In genomic region chr12:18907793-18908580, GRCh38 we compare ENCODE assay signal across 34 cellular contexts.
DNase-seq lines count a peak whose midpoint lies in the region; ATAC-seq and TF ChIP-seq lines count a peak whose summit lies in the region.
"Had no signal": no experiment of that assay in that cellular context is flagged by ENCODE, and none has a peak within 500 bp of the region (broad histone marks: within the 10 kb centered on the region; RNA-seq: fewer than 3 reads in every experiment).

No MANE protein-coding gene starts in this region.

- H3K4me2 ChIP-seq in GM23338 = no peak overlapping the region
- peak overlapping the region; percentile 37 for H3K4me2 ChIP-seq in fibroblast of lung (ENCODE audit: extremely low read depth, insufficient read depth, low read length)
- no peak overlapping the region for H3K4me2 ChIP-seq in MM.1S (ENCODE audit: low read depth, low read length)
- H3K4me2 ChIP-seq: BLaER1 had no signal

- no peak for DNase-seq in GM23338 (ENCODE audit: low spot score)
- DNase-seq in fibroblast of lung (ENCODE audit: low read depth in 2 of 2) = peak in 1 of 2 donors; percentile 28
- peak; percentile 12 for DNase-seq in left kidney (ENCODE audit: low read depth, low spot score)
- DNase-seq in sciatic nerve (ENCODE audit: low spot score) = no peak
- DNase-seq in stimulated activated naive CD8-positive, alpha-beta T cell treated with anti-CD3 and anti-CD28 coated beads, Interleukin-15, amount 100 ng/mL, for 72 hours = no peak
- DNase-seq in activated CD4-positive, alpha-beta memory T cell treated with anti-CD3 and anti-CD28 coated beads, Interleukin-2, amount 10 ng/mL, durations not matched to agents 7 days and 5 days = no peak
- DNase-seq in vagina (ENCODE audit: extremely low spot score in 2 of 2) = no peak
- DNase-seq in MM.1S = no peak
- DNase-seq: activated CD4-positive, CD25-positive, alpha-beta regulatory T cell treated with anti-CD3 and anti-CD28 coated beads, Interleukin-2, amount 50 U/mL, for 72 hours; activated CD8-positive, alpha-beta T cell treated with anti-CD3 and anti-CD28 coated beads, Interleukin-2, amount 10 ng/mL, durations not matched to agents 7 days and 5 days; activated naive CD8-positive, alpha-beta T cell treated with anti-CD3 and anti-CD28 coated beads for 36 hours; central memory CD4-positive, alpha-beta T cell; DMS53; endodermal cell; HCEC 1CT; islet precursor cell; NCI-H1105 treated with DMSO at 0.1 percent for 48 hours; NCI-H2029 treated with DMSO at 0.1 percent for 48 hours; NCI-H446; NCI-H774; RPMI8226; small intestine; stimulated activated CD8-positive, alpha-beta memory T cell treated with anti-CD3 and anti-CD28 coated beads, Interleukin-4, amount 100 ng/mL, for 48 hours; stomach; T-helper 17 cell; trophoblast cell had no signal

- H3K9me3 ChIP-seq in fibroblast of lung (ENCODE audit: control insufficient read depth, insufficient read depth, low read depth, low read length) = no peaks in the 10 kb centered on the region
- H3K9me3 ChIP-seq in vagina = no peaks in the 10 kb centered on the region
- H3K9me3 ChIP-seq in MM.1S (replicated peaks; ENCODE audit: insufficient read depth, low read length) = no peaks in the 10 kb centered on the region
- H3K9me3 ChIP-seq: neutrophil had no signal

- H3K4me3 ChIP-seq in GM23338 = no peak overlapping the region
- H3K4me3 ChIP-seq in fibroblast of lung (replicated peaks in 1 of 4; ENCODE audit: control extremely low read depth in 1 of 4, insufficient read depth in 1 of 4, low read depth in 3 of 4, low read length in 4 of 4) = no peak overlapping the region
- H3K4me3 ChIP-seq in vagina = no peak overlapping the region
- H3K4me3 ChIP-seq in MM.1S (ENCODE audit: low read length) = no peak overlapping the region
- H3K4me3 ChIP-seq: BLaER1, lung, SK-N-MC, stomach had no signal

- no peak overlapping the region for H3K4me3 Mint-ChIP-seq in GM23338
- H3K4me3 Mint-ChIP-seq in stimulated activated naive CD8-positive, alpha-beta T cell treated with anti-CD3 and anti-CD28 coated beads, Interleukin-15, amount 100 ng/mL, for 72 hours = no peak overlapping the region
- H3K4me3 Mint-ChIP-seq in activated CD4-positive, alpha-beta memory T cell treated with anti-CD3 and anti-CD28 coated beads, Interleukin-2, amount 10 ng/mL, durations not matched to agents 7 days and 5 days = no peak overlapping the region
- H3K4me3 Mint-ChIP-seq: activated CD8-positive, alpha-beta T cell treated with anti-CD3 and anti-CD28 coated beads, Interleukin-2, amount 10 ng/mL, durations not matched to agents 7 days and 5 days; activated naive CD8-positive, alpha-beta T cell treated with anti-CD3 and anti-CD28 coated beads for 36 hours; dendritic cell treated with granulocyte-macrophage colony-stimulating factor and Interleukin-4, amounts not matched to agents 40 ng/mL and 50 ng/mL, for 4 days; endodermal cell; IgD-negative memory B cell; T-helper 17 cell had no signal

- H3F3A ChIP-seq in GM23338 (replicated peaks; ENCODE audit: low read depth) (no peaks in the 10 kb centered on the region), MM.1S (ENCODE audit: insufficient read depth, low read length) (no peaks in the 10 kb centered on the region)

- ATAC-seq in GM23338 (no peak), sciatic nerve (peak; percentile 89)
- ATAC-seq in stimulated activated naive CD8-positive, alpha-beta T cell treated with anti-CD3 and anti-CD28 coated beads, Interleukin-15, amount 100 ng/mL, for 72 hours = no peak
- ATAC-seq: activated CD8-positive, alpha-beta T cell treated with anti-CD3 and anti-CD28 coated beads, Interleukin-2, amount 10 ng/mL, durations not matched to agents 7 days and 5 days; esophagus mucosa; T-helper 17 cell had no signal

- H3K9me2 ChIP-seq in GM23338 (ENCODE audit: insufficient read depth) = peaks cover 6% of the 10 kb centered on the region; the same call in 1 of the 2 replicates
- H3K9me2 ChIP-seq in MM.1S (replicated peaks; ENCODE audit: insufficient read depth, low read length) = no peaks in the 10 kb centered on the region

- H3K36me3 ChIP-seq in GM23338 (ENCODE audit: insufficient read depth) (no peaks in the 10 kb centered on the region; the same call in 1 of the 2 replicates), fibroblast of lung (ENCODE audit: control insufficient read depth, insufficient read depth, low read length) (no peaks in the 10 kb centered on the region), vagina (no peaks in the 10 kb centered on the region), MM.1S (replicated peaks; ENCODE audit: insufficient read depth, low read length) (no peaks in the 10 kb centered on the region)
- H3K36me3 ChIP-seq: BLaER1, neutrophil, stomach had no signal

- H3K27me3 Mint-ChIP-seq in GM23338 (ENCODE audit: insufficient read depth, low read depth, poor library complexity) = no peaks in the 10 kb centered on the region
- no peaks in the 10 kb centered on the region for H3K27me3 Mint-ChIP-seq in stimulated activated naive CD8-positive, alpha-beta T cell treated with anti-CD3 and anti-CD28 coated beads, Interleukin-15, amount 100 ng/mL, for 72 hours
- H3K27me3 Mint-ChIP-seq in activated CD4-positive, alpha-beta memory T cell treated with anti-CD3 and anti-CD28 coated beads, Interleukin-2, amount 10 ng/mL, durations not matched to agents 7 days and 5 days = no peaks in the 10 kb centered on the region
- H3K27me3 Mint-ChIP-seq: dendritic cell treated with granulocyte-macrophage colony-stimulating factor and Interleukin-4, amounts not matched to agents 40 ng/mL and 50 ng/mL, for 4 days; IgD-negative memory B cell; progenitor cell of endocrine pancreas; T-helper 17 cell had no signal

- H3K27ac Mint-ChIP-seq in GM23338 = no peak overlapping the region
- H3K27ac Mint-ChIP-seq in stimulated activated naive CD8-positive, alpha-beta T cell treated with anti-CD3 and anti-CD28 coated beads, Interleukin-15, amount 100 ng/mL, for 72 hours = no peak overlapping the region
- H3K27ac Mint-ChIP-seq in activated CD4-positive, alpha-beta memory T cell treated with anti-CD3 and anti-CD28 coated beads, Interleukin-2, amount 10 ng/mL, durations not matched to agents 7 days and 5 days = no peak overlapping the region
- H3K27ac Mint-ChIP-seq: activated CD8-positive, alpha-beta T cell treated with anti-CD3 and anti-CD28 coated beads, Interleukin-2, amount 10 ng/mL, durations not matched to agents 7 days and 5 days; activated naive CD8-positive, alpha-beta T cell treated with anti-CD3 and anti-CD28 coated beads for 36 hours; dendritic cell treated with granulocyte-macrophage colony-stimulating factor and Interleukin-4, amounts not matched to agents 40 ng/mL and 50 ng/mL, for 4 days; endodermal cell; IgD-negative memory B cell; progenitor cell of endocrine pancreas; T-helper 17 cell had no signal

- 0 out of 3 replicates have a peak, but pooled peaks cover 3% of the 10 kb centered on the region for H3K36me3 Mint-ChIP-seq in GM23338 (ENCODE audit: low read depth)
- H3K36me3 Mint-ChIP-seq in activated CD4-positive, alpha-beta memory T cell treated with anti-CD3 and anti-CD28 coated beads, Interleukin-2, amount 10 ng/mL, durations not matched to agents 7 days and 5 days (ENCODE audit: low read depth) = no peaks in the 10 kb centered on the region
- H3K36me3 Mint-ChIP-seq: activated naive CD8-positive, alpha-beta T cell treated with anti-CD3 and anti-CD28 coated beads for 36 hours; IgD-negative memory B cell had no signal

- intact Hi-C loops in sciatic nerve (cut with DNase I) (no loop called here), vagina (cut with DNase I) (no loop called here)

- H2AFZ ChIP-seq in GM23338 (peak overlapping the region; percentile 44), fibroblast of lung (ENCODE audit: low read length) (peak overlapping the region; percentile 64), MM.1S (ENCODE audit: low read length) (no peak overlapping the region)

- no peaks in the 10 kb centered on the region for H3K79me2 ChIP-seq in GM23338 (replicated peaks; ENCODE audit: insufficient read depth)
- H3K79me2 ChIP-seq in fibroblast of lung (ENCODE audit: control insufficient read depth, insufficient read depth, low read length) = no peaks in the 10 kb centered on the region
- no peaks in the 10 kb centered on the region for H3K79me2 ChIP-seq in MM.1S (ENCODE audit: low read length)

- TF ChIP-seq POLR2A in vagina (IDR thresholded peaks at IDR 0.05) = no peak

- H3K4me1 Mint-ChIP-seq in GM23338 = no peaks in the 10 kb centered on the region
- H3K4me1 Mint-ChIP-seq in stimulated activated naive CD8-positive, alpha-beta T cell treated with anti-CD3 and anti-CD28 coated beads, Interleukin-15, amount 100 ng/mL, for 72 hours = no peaks in the 10 kb centered on the region
- H3K4me1 Mint-ChIP-seq in activated CD4-positive, alpha-beta memory T cell treated with anti-CD3 and anti-CD28 coated beads, Interleukin-2, amount 10 ng/mL, durations not matched to agents 7 days and 5 days = no peaks in the 10 kb centered on the region
- H3K4me1 Mint-ChIP-seq: activated naive CD8-positive, alpha-beta T cell treated with anti-CD3 and anti-CD28 coated beads for 36 hours; endodermal cell; IgD-negative memory B cell; T-helper 17 cell had no signal

- CTCF ChIA-PET in activated CD4-positive, alpha-beta memory T cell treated with anti-CD3 and anti-CD28 coated beads, Interleukin-2, amount 10 ng/mL, durations not matched to agents 7 days and 5 days (lab: Charles Lee) = no interaction called here

- POLR2A ChIA-PET in activated CD4-positive, alpha-beta memory T cell treated with anti-CD3 and anti-CD28 coated beads, Interleukin-2, amount 10 ng/mL, durations not matched to agents 7 days and 5 days (lab: Charles Lee) = no interaction called here

- H4K20me1 ChIP-seq in GM23338 (replicated peaks; ENCODE audit: insufficient read depth) (no peaks in the 10 kb centered on the region), fibroblast of lung (ENCODE audit: control insufficient read depth, extremely low read depth, insufficient read depth, low read length) (no peaks in the 10 kb centered on the region), MM.1S (ENCODE audit: insufficient read depth, low read length) (no peaks in the 10 kb centered on the region)
- H4K20me1 ChIP-seq: BLaER1 had no signal

- H3K9me3 Mint-ChIP-seq in GM23338 = peaks cover 12% of the 10 kb centered on the region; the same call in 2 of the 3 replicates
- peaks cover 0 to 7% of the 10 kb centered on the region in 2 donors for H3K9me3 Mint-ChIP-seq in stimulated activated naive CD8-positive, alpha-beta T cell treated with anti-CD3 and anti-CD28 coated beads, Interleukin-15, amount 100 ng/mL, for 72 hours
- no peaks in the 10 kb centered on the region for H3K9me3 Mint-ChIP-seq in activated CD4-positive, alpha-beta memory T cell treated with anti-CD3 and anti-CD28 coated beads, Interleukin-2, amount 10 ng/mL, durations not matched to agents 7 days and 5 days
- H3K9me3 Mint-ChIP-seq: activated naive CD8-positive, alpha-beta T cell treated with anti-CD3 and anti-CD28 coated beads for 36 hours had no signal

- TF ChIP-seq CTCF in GM23338 (conservative IDR thresholded peaks at IDR 0.05; ENCODE audit: low read depth in 2 of 2) (no peak), fibroblast of lung (conservative IDR thresholded peaks at IDR 0.05 in 1 of 2, IDR thresholded peaks at IDR 0.05 in 1 of 2; ENCODE audit: low read depth in 1 of 2, low read length in 2 of 2) (no peak), vagina (IDR thresholded peaks at IDR 0.05) (no peak), MM.1S (IDR thresholded peaks at IDR 0.05; ENCODE audit: low read length) (no peak)

- H3K9ac ChIP-seq in fibroblast of lung (ENCODE audit: insufficient read depth, low read length) (no peak overlapping the region), MM.1S (ENCODE audit: low read length) (no peak overlapping the region)
- H3K9ac ChIP-seq: BLaER1 had no signal

- H3K4me1 ChIP-seq in GM23338 (ENCODE audit: insufficient read depth) = no peaks in the 10 kb centered on the region
- H3K4me1 ChIP-seq in fibroblast of lung (ENCODE audit: control insufficient read depth, extremely low read depth, insufficient read depth, low read length) = no peaks in the 10 kb centered on the region
- no peaks in the 10 kb centered on the region for H3K4me1 ChIP-seq in vagina
- H3K4me1 ChIP-seq in MM.1S (ENCODE audit: low read length) = no peaks in the 10 kb centered on the region
- H3K4me1 ChIP-seq: BLaER1, stomach had no signal

- no peak overlapping the region for H3K27ac ChIP-seq in GM23338 (ENCODE audit: low read depth)
- H3K27ac ChIP-seq in fibroblast of lung (ENCODE audit: insufficient read depth, low read length) = no peak overlapping the region
- H3K27ac ChIP-seq in vagina = no peak overlapping the region
- no peak overlapping the region for H3K27ac ChIP-seq in MM.1S (ENCODE audit: low read length)
- H3K27ac ChIP-seq: BLaER1, neutrophil, SK-N-MC had no signal

- H3K27me3 ChIP-seq in GM23338 (ENCODE audit: insufficient read depth) = no peaks in the 10 kb centered on the region
- H3K27me3 ChIP-seq in fibroblast of lung (ENCODE audit: control insufficient read depth, insufficient read depth, low read length) = no peaks in the 10 kb centered on the region
- H3K27me3 ChIP-seq in vagina = no peaks in the 10 kb centered on the region
- H3K27me3 ChIP-seq in MM.1S (replicated peaks; ENCODE audit: insufficient read depth, low read length) = no peaks in the 10 kb centered on the region
- H3K27me3 ChIP-seq: BLaER1, neutrophil, stomach had no signal
